1 cellular context compared by ENCODE assay signal in the genomic region with DNA sequence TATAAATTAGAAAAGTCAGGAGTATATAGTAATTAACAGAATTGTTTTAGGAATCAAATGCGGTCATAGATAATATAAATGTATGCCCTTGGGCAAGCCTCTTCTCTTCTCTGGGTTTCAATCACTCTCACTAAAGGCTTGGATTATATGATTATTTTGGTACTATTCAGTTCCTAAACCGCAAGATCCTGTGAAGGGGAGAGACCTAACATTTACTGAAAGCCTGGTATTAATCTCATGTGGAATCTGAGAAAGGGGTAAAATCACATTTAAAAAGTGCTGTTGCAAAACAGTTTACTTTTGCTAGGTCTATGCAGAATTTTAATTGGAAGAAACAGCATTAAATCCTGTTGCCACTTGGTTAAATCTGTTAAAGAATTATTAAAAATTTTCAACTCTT.
TF ChIP-seq lines count a peak whose summit lies in the region.

No MANE protein-coding gene starts in this region.

TF ChIP-seq in WTC11, 78 proteins besides CTCF, POLR2A, EP300 and RAD21 (continued from another document):
- TF ChIP-seq, protein P1, sequence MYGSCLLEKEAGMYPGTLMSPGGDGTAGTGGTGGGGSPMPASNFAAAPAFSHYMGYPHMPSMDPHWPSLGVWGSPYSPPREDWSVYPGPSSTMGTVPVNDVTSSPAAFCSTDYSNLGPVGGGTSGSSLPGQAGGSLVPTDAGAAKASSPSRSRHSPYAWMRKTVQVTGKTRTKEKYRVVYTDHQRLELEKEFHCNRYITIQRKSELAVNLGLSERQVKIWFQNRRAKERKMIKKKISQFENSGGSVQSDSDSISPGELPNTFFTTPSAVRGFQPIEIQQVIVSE (CRISPR knock-in tag; IDR thresholded peaks at IDR 0.05; ENCODE audit: borderline replicate concordance): no peak
- no peak for TF ChIP-seq SMAD4 (CRISPR knock-in tag; IDR thresholded peaks at IDR 0.05)
- TF ChIP-seq ELF4 (CRISPR knock-in tag; IDR thresholded peaks at IDR 0.05; ENCODE audit: low read depth): no peak
- no peak for TF ChIP-seq MYBL2 (CRISPR knock-in tag; IDR thresholded peaks at IDR 0.05)
- no peak for TF ChIP-seq RORB (CRISPR knock-in tag; IDR thresholded peaks at IDR 0.05)
- TF ChIP-seq GTF2I (CRISPR knock-in tag; conservative IDR thresholded peaks at IDR 0.05): no peak
- TF ChIP-seq, protein P2, sequence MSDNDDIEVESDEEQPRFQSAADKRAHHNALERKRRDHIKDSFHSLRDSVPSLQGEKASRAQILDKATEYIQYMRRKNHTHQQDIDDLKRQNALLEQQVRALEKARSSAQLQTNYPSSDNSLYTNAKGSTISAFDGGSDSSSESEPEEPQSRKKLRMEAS (CRISPR knock-in tag; IDR thresholded peaks at IDR 0.05): no peak
- TF ChIP-seq TEAD1 (CRISPR knock-in tag; IDR thresholded peaks at IDR 0.05): no peak
- TF ChIP-seq, protein P3, sequence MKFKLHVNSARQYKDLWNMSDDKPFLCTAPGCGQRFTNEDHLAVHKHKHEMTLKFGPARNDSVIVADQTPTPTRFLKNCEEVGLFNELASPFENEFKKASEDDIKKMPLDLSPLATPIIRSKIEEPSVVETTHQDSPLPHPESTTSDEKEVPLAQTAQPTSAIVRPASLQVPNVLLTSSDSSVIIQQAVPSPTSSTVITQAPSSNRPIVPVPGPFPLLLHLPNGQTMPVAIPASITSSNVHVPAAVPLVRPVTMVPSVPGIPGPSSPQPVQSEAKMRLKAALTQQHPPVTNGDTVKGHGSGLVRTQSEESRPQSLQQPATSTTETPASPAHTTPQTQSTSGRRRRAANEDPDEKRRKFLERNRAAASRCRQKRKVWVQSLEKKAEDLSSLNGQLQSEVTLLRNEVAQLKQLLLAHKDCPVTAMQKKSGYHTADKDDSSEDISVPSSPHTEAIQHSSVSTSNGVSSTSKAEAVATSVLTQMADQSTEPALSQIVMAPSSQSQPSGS (CRISPR knock-in tag; IDR thresholded peaks at IDR 0.05; ENCODE audit: borderline replicate concordance, low read depth): no peak
- no peak for TF ChIP-seq FOXP1 (CRISPR knock-in tag; IDR thresholded peaks at IDR 0.05; ENCODE audit: borderline replicate concordance)
- TF ChIP-seq, protein P4, sequence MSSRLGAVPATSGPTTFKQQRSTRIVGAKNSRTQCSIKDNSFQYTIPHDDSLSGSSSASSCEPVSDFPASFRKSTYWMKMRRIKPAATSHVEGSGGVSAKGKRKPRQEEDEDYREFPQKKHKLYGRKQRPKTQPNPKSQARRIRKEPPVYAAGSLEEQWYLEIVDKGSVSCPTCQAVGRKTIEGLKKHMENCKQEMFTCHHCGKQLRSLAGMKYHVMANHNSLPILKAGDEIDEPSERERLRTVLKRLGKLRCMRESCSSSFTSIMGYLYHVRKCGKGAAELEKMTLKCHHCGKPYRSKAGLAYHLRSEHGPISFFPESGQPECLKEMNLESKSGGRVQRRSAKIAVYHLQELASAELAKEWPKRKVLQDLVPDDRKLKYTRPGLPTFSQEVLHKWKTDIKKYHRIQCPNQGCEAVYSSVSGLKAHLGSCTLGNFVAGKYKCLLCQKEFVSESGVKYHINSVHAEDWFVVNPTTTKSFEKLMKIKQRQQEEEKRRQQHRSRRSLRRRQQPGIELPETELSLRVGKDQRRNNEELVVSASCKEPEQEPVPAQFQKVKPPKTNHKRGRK (CRISPR knock-in tag; IDR thresholded peaks at IDR 0.05; ENCODE audit: borderline replicate concordance): no peak
- no peak for TF ChIP-seq OVOL2 (CRISPR knock-in tag; IDR thresholded peaks at IDR 0.05; ENCODE audit: borderline replicate concordance)
